17 cellular contexts compared by ENCODE assay signal in the genomic region with DNA sequence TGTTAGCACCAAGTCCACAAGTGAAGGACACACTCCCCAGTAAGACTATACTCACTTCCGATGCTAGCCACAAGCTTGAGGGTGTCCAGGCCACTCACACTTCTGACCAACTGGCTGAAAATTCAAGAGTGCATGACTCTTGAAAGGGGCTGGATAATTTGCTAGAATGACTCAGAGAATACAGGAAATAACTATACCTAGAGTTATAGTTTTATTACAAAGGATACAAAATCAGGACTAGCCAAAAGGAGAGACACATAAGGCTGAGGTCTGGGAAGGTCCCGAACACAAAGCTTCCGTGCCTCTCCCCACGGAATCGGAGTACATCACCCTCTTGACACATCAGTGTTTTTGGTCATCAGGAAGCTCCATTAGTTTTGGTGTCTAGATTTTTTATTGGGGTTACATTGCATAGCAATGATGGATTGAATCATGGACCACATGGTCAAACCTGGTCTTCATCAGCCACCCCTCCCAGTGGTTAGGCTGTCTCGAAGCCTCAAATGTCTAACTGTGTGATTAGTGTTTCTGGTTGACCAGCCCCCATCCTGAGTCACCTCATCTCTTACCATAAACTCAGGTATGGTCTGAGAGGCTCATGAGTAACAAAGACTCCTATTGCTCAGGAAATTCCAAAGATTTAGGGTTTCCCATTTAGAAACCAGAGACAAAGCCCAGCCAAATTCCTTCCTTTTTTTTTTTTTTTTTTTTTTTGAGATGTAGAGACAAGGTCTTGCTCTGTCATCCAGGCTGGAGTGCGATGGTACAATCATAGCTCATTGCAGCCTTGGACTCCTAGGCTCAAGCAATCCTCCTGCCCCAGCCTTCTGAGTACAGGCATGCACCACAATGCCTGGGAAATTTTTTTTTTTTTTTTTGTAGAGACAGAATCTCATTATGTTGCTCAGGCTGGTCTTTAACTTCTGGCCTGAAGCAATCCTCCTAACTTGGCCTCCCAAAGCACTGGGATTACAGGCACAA.
A peak's percentile ranks its signal among the peaks of the same experiment; 100 is the strongest.
DNase-seq lines count a peak whose midpoint lies in the region; ATAC-seq and TF ChIP-seq lines count a peak whose summit lies in the region.
"Had no signal": no experiment of that assay in that cellular context is flagged by ENCODE, and none has a peak within 500 bp of the region (broad histone marks: within the 10 kb centered on the region; RNA-seq: fewer than 3 reads in every experiment).

No MANE protein-coding gene starts in this region.

- H3K4me1 ChIP-seq in esophagus muscularis mucosa (no peaks in the 10 kb centered on the region), gastroesophageal sphincter (no peaks in the 10 kb centered on the region)
- H3K4me1 ChIP-seq: body of pancreas had no signal

- no peak overlapping the region for H3K27ac ChIP-seq in esophagus muscularis mucosa (replicated peaks in 1 of 4)
- no peak overlapping the region for H3K27ac ChIP-seq in gastroesophageal sphincter
- H3K27ac ChIP-seq: body of pancreas, HL-60 had no signal

- TF ChIP-seq EP300 in esophagus muscularis mucosa (IDR thresholded peaks at IDR 0.05) (no peak), gastroesophageal sphincter (IDR thresholded peaks at IDR 0.05) (no peak)

- no peak overlapping the region for H3K4me3 ChIP-seq in esophagus muscularis mucosa
- H3K4me3 ChIP-seq in gastroesophageal sphincter, result no peak overlapping the region
- H3K4me3 ChIP-seq: body of pancreas had no signal

- no peak for TF ChIP-seq POLR2A in esophagus muscularis mucosa (IDR thresholded peaks at IDR 0.05; ENCODE audit: low read depth)
- no peak for TF ChIP-seq POLR2A in gastroesophageal sphincter (IDR thresholded peaks at IDR 0.05)

- 84% methylated on average over 7 of the region's 7 CpGs for WGBS in esophagus muscularis mucosa
- 77 to 100% methylated on average over 2 to 7 of the region's 7 CpGs for WGBS in gastroesophageal sphincter (ENCODE audit: low coverage in 1 of 2), 2 donors

- no peaks in the 10 kb centered on the region for H3K27me3 ChIP-seq in esophagus muscularis mucosa
- no peaks in the 10 kb centered on the region for H3K27me3 ChIP-seq in gastroesophageal sphincter
- H3K27me3 ChIP-seq: body of pancreas had no signal

- TF ChIP-seq CTCF in esophagus muscularis mucosa (IDR thresholded peaks at IDR 0.05) (no peak), gastroesophageal sphincter (IDR thresholded peaks at IDR 0.05) (no peak)

- DNase-seq in ELR (ENCODE audit: low read depth) (peak; percentile 99), RKO (ENCODE audit: low spot score) (peak; percentile 51), esophagus muscularis mucosa (ENCODE audit: extremely low spot score) (peak; percentile 19), renal cortical epithelial cell (ENCODE audit: low read depth) (peak; percentile 87), cerebellar nuclear complex (lab: John Stamatoyannopoulos, UW) (no peak)
- DNase-seq: activated B cell treated with CpG ODN at 0.5 μM for 24 hours; activated T-cell treated with anti-CD3 and anti-CD28 coated beads, Interleukin-2, amount 50 U/mL, for 48 hours; body of pancreas; Calu3; left colon; NCI-H446; SHP77 had no signal

- intact Hi-C loops in esophagus muscularis mucosa (cut with DNase I), result no loop called here

- H3K9me3 ChIP-seq in esophagus muscularis mucosa (no peaks in the 10 kb centered on the region), gastroesophageal sphincter (no peaks in the 10 kb centered on the region)
- H3K9me3 ChIP-seq: body of pancreas had no signal

- no peaks in the 10 kb centered on the region for H3K36me3 ChIP-seq in esophagus muscularis mucosa
- no peaks in the 10 kb centered on the region for H3K36me3 ChIP-seq in gastroesophageal sphincter

- no peak for ATAC-seq in GM18858 (IDR thresholded peaks at IDR 0.05; ENCODE audit: unreplicated experiment)
- no peak for ATAC-seq in GM18873 (IDR thresholded peaks at IDR 0.05; ENCODE audit: low FRiP score, unreplicated experiment)
- no peak for ATAC-seq in gastroesophageal sphincter
- ATAC-seq: body of pancreas, esophagus mucosa, left colon had no signal

Comparison
In these comparisons a context has a peak if more than half of its experiments do, and no peak if none do; other contexts are left out.
1. DNase-seq: peak in ELR (single experiment), RKO (single experiment), esophagus muscularis mucosa (single experiment) and renal cortical epithelial cell (single experiment); none in cerebellar nuclear complex (0 of 2).